In the genomic region with DNA sequence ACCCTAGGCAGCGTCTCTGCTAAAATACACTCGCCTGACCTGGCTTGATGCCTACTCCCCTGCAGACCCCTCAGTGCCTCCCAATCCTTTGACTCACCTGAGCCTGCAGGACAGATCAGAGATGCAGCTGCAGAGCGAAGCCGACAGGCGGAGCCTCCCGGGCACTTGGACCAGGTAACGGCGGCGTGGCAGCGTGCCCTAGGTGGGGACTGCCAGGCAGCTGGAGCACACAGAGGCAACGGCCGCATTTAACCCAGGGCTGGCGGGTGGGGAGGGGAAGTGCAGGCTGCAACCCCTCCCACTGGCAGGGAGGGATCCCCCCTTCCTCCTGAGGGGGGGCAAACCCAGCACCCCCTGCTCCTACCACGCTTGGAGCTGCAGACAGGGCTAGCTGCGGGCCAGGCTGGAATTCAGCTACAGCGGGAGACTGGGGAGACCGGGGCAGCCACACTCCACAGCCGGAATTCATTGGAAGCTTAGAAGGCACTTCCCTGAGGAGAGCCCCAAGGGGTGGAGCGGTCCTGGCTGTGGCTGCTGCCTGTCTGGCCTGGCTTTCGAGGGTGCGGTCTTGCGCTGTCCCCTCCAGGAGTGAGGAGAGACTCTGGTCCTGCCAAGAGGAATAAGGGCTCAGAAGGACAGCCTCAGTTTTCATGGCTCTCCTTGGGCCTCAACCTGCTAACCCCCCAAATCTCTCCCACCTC, we compare ENCODE assay signal across 13 cellular contexts. TPM values are rescaled to one million over a fixed set of nuclear protein-coding genes. Genes with fewer than 3 reads are reported as not detected.
DNase-seq lines count a peak whose midpoint lies in the region; ATAC-seq and TF ChIP-seq lines count a peak whose summit lies in the region.
"Had no signal": no experiment of that assay in that cellular context is flagged by ENCODE, and none has a peak within 500 bp of the region (broad histone marks: within the 10 kb centered on the region; RNA-seq: fewer than 3 reads in every experiment).

Gene MATN4, minus strand, starts transcription at position 222 of the 701 bp plus-strand sequence. CDS start 2,717 bp downstream, outside the sequence.

- no peak within 1 kb of the TSS for H3K4me3 Mint-ChIP-seq in T-helper 2 cell treated with Interferon-gamma antibody and Interleukin-4, amounts not matched to agents 5 μg/mL and 100 μg/mL, for 36 hours

- no peak within 1 kb of the TSS for H2AFZ ChIP-seq in osteoblast (ENCODE audit: low read length)

- H3K27me3 ChIP-seq in foreskin keratinocyte (peaks cover 29% of the 10 kb centered on the region), osteoblast (ENCODE audit: insufficient read depth, low read length) (peaks cover 25% of the 10 kb centered on the region)

- H3K27me3 Mint-ChIP-seq in T-helper 2 cell treated with Interferon-gamma antibody and Interleukin-4, amounts not matched to agents 5 μg/mL and 100 μg/mL, for 36 hours (ENCODE audit: low read depth): peaks cover 26% of the 10 kb centered on the region

- no peaks in the 10 kb centered on the region for H3K9me3 Mint-ChIP-seq in T-helper 2 cell treated with Interferon-gamma antibody and Interleukin-4, amounts not matched to agents 5 μg/mL and 100 μg/mL, for 36 hours

- H3K4me2 ChIP-seq in osteoblast (ENCODE audit: insufficient read depth, low read length): no peak within 1 kb of the TSS

- H3K79me2 ChIP-seq in osteoblast (ENCODE audit: insufficient read depth, low read length): no peaks in the 10 kb centered on the region

- H3K27ac ChIP-seq in foreskin keratinocyte (no peak within 1 kb of the TSS), osteoblast (ENCODE audit: low read depth, low read length) (no peak within 1 kb of the TSS)

- DNase-seq in G401 (ENCODE audit: low spot score) (peak; percentile 11), NCI-H2196 treated with DMSO at 0.1 percent for 48 hours (lab: John Stamatoyannopoulos, UW; ENCODE audit: unreplicated experiment) (peak; percentile 43), foreskin keratinocyte (peak in 1 of 2 donors; percentile 17), osteoblast (ENCODE audit: insufficient read length, low spot score, missing footprints) (peak; percentile 82), cortex of kidney (lab: John Stamatoyannopoulos, UW) (no peak)
- no peak for DNase-seq in activated naive CD4-positive, alpha-beta T cell treated with Interleukin-2 at 50 U/mL for 16 hours
- DNase-seq in T-helper 2 cell treated with Interferon-gamma antibody and Interleukin-4, amounts not matched to agents 5 μg/mL and 100 μg/mL, for 36 hours (ENCODE audit: low spot score): no peak
- DNase-seq: Caco-2, NCI-H2171, SHP77 treated with DMSO at 0.1 percent for 48 hours had no signal

- ATAC-seq in foreskin keratinocyte (peak; percentile 76), HG02678 (IDR thresholded peaks at IDR 0.05; ENCODE audit: unreplicated experiment) (no peak)

- no peaks in the 10 kb centered on the region for H4K20me1 ChIP-seq in osteoblast (ENCODE audit: insufficient read depth, low read length)

- peaks cover 11% of the 10 kb centered on the region for H3K4me1 Mint-ChIP-seq in T-helper 2 cell treated with Interferon-gamma antibody and Interleukin-4, amounts not matched to agents 5 μg/mL and 100 μg/mL, for 36 hours (ENCODE audit: low read depth)

- in situ Hi-C loops in G401 (cut with HindIII; ENCODE audit: low sequenced_read_pairs): loop anchor here (25.0 kb wide), 2 partner anchors 179 to 454 kb away; no protein-coding TSS in a partner anchor

- no peak within 1 kb of the TSS for H3K4me3 ChIP-seq in osteoblast (ENCODE audit: insufficient read depth, low read length)
- H3K4me3 ChIP-seq: HAP-1 had no signal

- H3K36me3 ChIP-seq in osteoblast (ENCODE audit: insufficient read depth, low read length): no peaks in the 10 kb centered on the region
- H3K36me3 ChIP-seq: HAP-1 had no signal

- H3K9me3 ChIP-seq in osteoblast (ENCODE audit: low read depth, low read length): no peaks in the 10 kb centered on the region
- H3K9me3 ChIP-seq: Caco-2, HAP-1 had no signal

- H3K27ac Mint-ChIP-seq in T-helper 2 cell treated with Interferon-gamma antibody and Interleukin-4, amounts not matched to agents 5 μg/mL and 100 μg/mL, for 36 hours: no peak within 1 kb of the TSS

- H3K36me3 Mint-ChIP-seq in T-helper 2 cell treated with Interferon-gamma antibody and Interleukin-4, amounts not matched to agents 5 μg/mL and 100 μg/mL, for 36 hours (ENCODE audit: low read depth): no peaks in the 10 kb centered on the region

- peak; percentile 54 for TF ChIP-seq CTCF in foreskin keratinocyte (conservative IDR thresholded peaks at IDR 0.05)
- TF ChIP-seq CTCF in osteoblast (IDR thresholded peaks at IDR 0.05; ENCODE audit: extremely low read depth, low read depth, low read length): no peak

- no peaks in the 10 kb centered on the region for H3K4me1 ChIP-seq in foreskin keratinocyte
- H3K4me1 ChIP-seq in osteoblast (ENCODE audit: insufficient read depth, low read length): no peaks in the 10 kb centered on the region
- H3K4me1 ChIP-seq: Caco-2 had no signal

RNA-seq across cellular contexts. Expression of gene MATN4, which starts in this region (rescaled TPM):
- total RNA-seq in G401 (2014; rRNA removed; shearing (Covaris generic)): not detected in 2 replicates
- total RNA-seq in foreskin keratinocyte: 0.10 TPM in 1 of 2 replicates, not detected in the other
- 0.02 and 0.06 TPM in 2 replicates for polyA plus RNA-seq in foreskin keratinocyte
- total RNA-seq in osteoblast: under 0.01 TPM in 1 of 2 replicates, not detected in the other
- total RNA-seq: Caco-2, renal cortical epithelial cell had no signal

Comparison
In these comparisons a context has a peak if more than half of its experiments do, and no peak if none do; other contexts are left out.
1. Peak in DNase-seq in G401; RNA of the gene not detected or under 1 TPM.
2. Peak in ATAC-seq in foreskin keratinocyte; RNA of the gene not detected or under 1 TPM.
3. Peak in DNase-seq in osteoblast; RNA of the gene not detected or under 1 TPM.